ENCODE assay signal across 5 cellular contexts in the genomic region with DNA sequence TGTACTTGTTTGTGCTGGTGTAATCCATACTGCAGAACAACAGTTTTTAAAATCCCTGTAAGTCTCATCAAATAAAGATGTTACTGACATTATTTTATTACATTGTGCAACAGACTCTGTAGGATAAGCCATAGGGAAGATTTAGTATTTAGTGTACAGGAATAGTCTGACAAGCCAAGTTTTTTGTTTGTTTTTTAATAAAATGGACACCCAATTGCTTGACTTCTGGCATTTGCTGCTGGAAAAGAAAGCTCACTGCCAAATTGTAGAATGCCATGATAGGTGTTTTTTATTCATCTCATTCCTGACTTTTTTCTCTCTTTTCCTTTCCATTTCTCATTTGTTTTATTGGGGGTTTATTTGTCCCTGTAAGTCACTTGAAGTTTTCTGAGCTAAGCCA.
"Had no signal": no experiment of that assay in that cellular context is flagged by ENCODE, and none has a peak within 500 bp of the region (broad histone marks: within the 10 kb centered on the region; RNA-seq: fewer than 3 reads in every experiment).

No MANE protein-coding gene starts in this region.

- H3K4me3 ChIP-seq: K562 had no signal

- ATAC-seq: HepG2, K562 had no signal

- DNase-seq: IMR-90, KBM-7 had no signal

- H3K27ac ChIP-seq: HL-60 had no signal
